Comparison of ENCODE assay signal across 13 cellular contexts in the genomic region with DNA sequence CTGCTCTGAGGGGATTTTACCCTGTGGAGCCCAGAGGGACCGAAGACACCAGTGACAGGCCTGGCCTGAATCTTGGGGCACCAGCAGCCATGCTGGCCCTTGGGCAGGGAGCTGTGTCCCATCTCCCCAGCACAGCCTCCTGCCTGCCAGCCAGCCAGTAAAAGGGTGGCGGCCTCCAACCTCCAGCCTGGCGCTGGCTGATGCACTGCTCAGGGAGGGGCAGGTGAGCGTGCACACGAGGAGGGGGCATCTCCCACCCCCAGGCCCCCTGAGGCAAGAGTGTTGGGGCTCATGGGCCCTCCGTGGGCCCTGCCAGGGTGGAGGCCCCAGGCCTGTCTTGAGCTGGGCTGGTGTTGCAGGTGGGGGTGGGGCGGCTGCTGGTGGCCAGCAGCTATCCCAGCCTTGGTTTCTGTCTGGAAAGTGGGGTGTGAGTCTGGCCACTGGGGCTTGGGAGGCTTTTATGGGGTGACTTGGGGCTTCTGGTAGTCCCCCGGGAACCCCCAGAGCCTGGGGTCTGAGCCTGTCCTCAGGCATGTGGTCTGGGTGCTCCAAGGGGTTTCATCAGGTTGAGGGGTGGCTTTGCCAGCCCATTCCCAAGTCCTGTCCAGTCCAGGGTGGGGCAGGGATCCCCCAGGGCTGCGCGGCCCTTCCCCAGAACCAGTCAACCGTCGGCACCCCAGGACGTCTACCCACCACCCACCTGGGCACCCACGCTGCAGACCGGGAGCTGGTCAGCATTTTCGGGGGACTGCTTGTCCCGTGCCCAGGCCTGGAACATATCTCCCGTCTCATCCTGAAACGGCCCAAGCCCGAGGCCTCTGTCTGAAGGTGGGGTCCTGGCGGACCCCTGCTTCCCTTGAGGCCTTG. TPM values are rescaled to one million over a fixed set of nuclear protein-coding genes. Genes with fewer than 3 reads are reported as not detected.
A peak's percentile ranks its signal among the peaks of the same experiment; 100 is the strongest.
DNase-seq lines count a peak whose midpoint lies in the region; ATAC-seq, FAIRE-seq and TF ChIP-seq lines count a peak whose summit lies in the region.
"Had no signal": no experiment of that assay in that cellular context is flagged by ENCODE, and none has a peak within 500 bp of the region (broad histone marks: within the 10 kb centered on the region; RNA-seq: fewer than 3 reads in every experiment).

No MANE protein-coding gene starts in this region.

- H3K9ac ChIP-seq in K562 (ENCODE audit: insufficient read depth in 1 of 2, low read depth in 2 of 2, low read length in 2 of 2) (peak overlapping the region in 1 of 2 experiments; percentile 84; a peak in 2 of 4 replicates), mucosa of stomach (ENCODE audit: low read length) (peak overlapping the region; percentile 37)

- H3K4me3 ChIP-seq in K562 (no peak overlapping the region), mucosa of stomach (ENCODE audit: low read length) (no peak overlapping the region)

- H3K27me3 ChIP-seq in K562 (ENCODE audit: control insufficient read depth in 2 of 2, insufficient read depth in 2 of 2, low read length in 2 of 2): no peaks in the 10 kb centered on the region
- peaks cover 31% of the 10 kb centered on the region for H3K27me3 ChIP-seq in mucosa of stomach (ENCODE audit: control insufficient read depth, insufficient read depth, low read length)

- in situ Hi-C loops in K562 (cut with MboI): no loop called here

- no peaks in the 10 kb centered on the region for H3K9me3 ChIP-seq in K562 (replicated peaks; ENCODE audit: control insufficient read depth, insufficient read depth, low read depth, low read length)
- H3K9me3 ChIP-seq in mucosa of stomach (ENCODE audit: control insufficient read depth, low read length): no peaks in the 10 kb centered on the region

- no peak for TF ChIP-seq EP300 in K562 (IDR thresholded peaks at IDR 0.05; ENCODE audit: low read length)

- peaks cover 5% of the 10 kb centered on the region for H3K9me1 ChIP-seq in K562 (ENCODE audit: control insufficient read depth, insufficient read depth, low read length)

- H3K36me3 Mint-ChIP-seq in Calu3 (ENCODE audit: insufficient read depth, unreplicated experiment) (peaks cover 79% of the 10 kb centered on the region), glutamatergic neuron (ENCODE audit: unreplicated experiment) (no peaks in the 10 kb centered on the region)

- no peaks in the 10 kb centered on the region for H3K79me2 ChIP-seq in K562 (ENCODE audit: control insufficient read depth, insufficient read depth, low read length)

- peaks cover 15% of the 10 kb centered on the region for H3K27me3 Mint-ChIP-seq in Calu3 (ENCODE audit: unreplicated experiment)
- peaks cover 23% of the 10 kb centered on the region for H3K27me3 Mint-ChIP-seq in glutamatergic neuron (ENCODE audit: unreplicated experiment)

- POLR2A ChIA-PET in K562 (lab: Yijun Ruan, JAX): interaction anchor here (0.7 to 1.8 kb wide), 5 partner anchors 14 to 891 kb away, joined by 3 to 13 read pairs (median 3); no protein-coding TSS in a partner anchor

- peaks cover 23% of the 10 kb centered on the region for H4K20me1 ChIP-seq in K562 (replicated peaks; ENCODE audit: control insufficient read depth, insufficient read depth, low read length)

- TF ChIP-seq RAD21 in K562 (CRISPR knock-in tag; conservative IDR thresholded peaks at IDR 0.05 in 1 of 2, IDR thresholded peaks at IDR 0.05 in 1 of 2): no peak

- WGBS in K562 (ENCODE audit: insufficient coverage, low coverage, missing lambda C conversion rate): 70% methylated on average over 20 of the region's 21 CpGs

- H3K27ac ChIP-seq in 22Rv1 (peak overlapping the region; percentile 71), K562 (ENCODE audit: extremely low read depth, low read depth, low read length) (no peak overlapping the region)

- CTCF ChIA-PET in Calu3 (lab: Charles Lee): interaction anchor here (0.8 to 1.6 kb wide), 4 partner anchors 12 to 191 kb away, joined by 3 to 20 read pairs (median 3); no protein-coding TSS in a partner anchor
- CTCF ChIA-PET in K562 (lab: Yijun Ruan, JAX; ENCODE audit: low intra/inter-chr PET ratio): no interaction called here

- no peak overlapping the region for H3K4me2 ChIP-seq in K562 (ENCODE audit: insufficient read depth, low read length)

- no peaks in the 10 kb centered on the region for H3K9me3 Mint-ChIP-seq in Calu3 (ENCODE audit: low read depth, unreplicated experiment)
- peaks cover 14% of the 10 kb centered on the region for H3K9me3 Mint-ChIP-seq in glutamatergic neuron (ENCODE audit: unreplicated experiment)

- H3K36me3 ChIP-seq in K562 (ENCODE audit: control insufficient read depth, insufficient read depth, low read length) (no peaks in the 10 kb centered on the region; the same call in 2 of the 3 replicates), mucosa of stomach (ENCODE audit: control insufficient read depth, insufficient read depth, low read length) (no peaks in the 10 kb centered on the region)

- H3K4me1 ChIP-seq in K562 (replicated peaks in 1 of 2; ENCODE audit: control insufficient read depth in 2 of 2, insufficient read depth in 2 of 2, low read length in 2 of 2) (peaks cover 14 to 95% of the 10 kb centered on the region in 2 experiments), mucosa of stomach (ENCODE audit: control insufficient read depth, insufficient read depth, low read length) (peaks cover 27% of the 10 kb centered on the region)

- no peak for TF ChIP-seq CTCF in 22Rv1 (IDR thresholded peaks at IDR 0.05)
- TF ChIP-seq CTCF in Calu3 (IDR thresholded peaks at IDR 0.05; ENCODE audit: unreplicated experiment): no peak
- TF ChIP-seq CTCF in K562 (IDR thresholded peaks at IDR 0.05 in 2 of 3, conservative IDR thresholded peaks at IDR 0.05 in 1 of 3; ENCODE audit: insufficient read depth in 2 of 3, low read depth in 1 of 3, low read length in 3 of 3): no peak
- TF ChIP-seq CTCF in glutamatergic neuron (IDR thresholded peaks at IDR 0.05; ENCODE audit: partially characterized antibody, unreplicated experiment): no peak

- H3K27ac Mint-ChIP-seq in Calu3 (ENCODE audit: unreplicated experiment) (peak overlapping the region; percentile 74), glutamatergic neuron (ENCODE audit: unreplicated experiment) (no peak overlapping the region)

- DNase-seq in Calu3 (no peak), K562 (ENCODE audit: extremely low read depth in 1 of 4, low spot score in 3 of 4) (no peak), NCI-H510A treated with DMSO at 0.1 percent for 48 hours (lab: John Stamatoyannopoulos, UW) (no peak), DMS114 treated with DMSO at 0.1 percent for 48 hours (lab: John Stamatoyannopoulos, UW; ENCODE audit: unreplicated experiment) (no peak), glutamatergic neuron (no peak), NCI-H1105 (lab: John Stamatoyannopoulos, UW) (no peak)
- DNase-seq: activated effector memory CD4-positive, alpha-beta T cell treated with anti-CD3 and anti-CD28 coated beads, Interleukin-2, amount 50 U/mL, for 16 hours; stimulated activated CD4-positive, alpha-beta T cell treated with anti-CD3 and anti-CD28 coated beads, Interleukin-2, amount 100 ng/mL, for 24 hours; T-helper 9 cell had no signal

- H3K4me3 Mint-ChIP-seq in Calu3 (ENCODE audit: low read depth, unreplicated experiment) (peak overlapping the region; percentile 72), glutamatergic neuron (ENCODE audit: unreplicated experiment) (no peak overlapping the region)

- intact Hi-C loops in Calu3 (cut with micrococcal nuclease; ENCODE audit: unreplicated experiment) (no loop called here), K562 (cut with micrococcal nuclease) (no loop called here)

- TF ChIP-seq POLR2A in K562 (conservative IDR thresholded peaks at IDR 0.05): no peak

- H3K4me1 Mint-ChIP-seq in Calu3 (ENCODE audit: low read depth, unreplicated experiment) (peaks cover 9% of the 10 kb centered on the region), glutamatergic neuron (ENCODE audit: low read depth, unreplicated experiment) (peaks cover 26% of the 10 kb centered on the region)

- ATAC-seq in K562: no peak

- no peak overlapping the region for H2AFZ ChIP-seq in K562 (ENCODE audit: low read depth, low read length)

- BruUV-seq in Calu3 (replicated peaks; lab: Mats Ljungman, UMichigan) (no TSS peak), K562 (replicated peaks; lab: Mats Ljungman, UMichigan) (no TSS peak)

- FAIRE-seq in K562 (lab: Jason Lieb, UNC): no peak
- FAIRE-seq: endothelial cell of umbilical vein, HTR-8/SVneo had no signal

RNA-seq across cellular contexts. Expression of gene TSPAN4, which starts 17.8 kb away (rescaled TPM):
- total RNA-seq in Calu3 (2022) (28.9 and 36.3 TPM in 2 replicates), K562 (2014; rRNA removed) (23.1 and 40.5 TPM in 2 replicates), K562 (2014; rRNA removed; fragmentation: Illumina TruSeq; extraction: Trizol) (2.3 and 3.8 TPM in 2 replicates), K562 (2015; rRNA removed; fragmentation: Illumina TruSeq; extraction: Trizol) (15.7 and 16.7 TPM in 2 replicates), K562 (2021) (27.6 and 28.3 TPM in 2 replicates), glutamatergic neuron (ENCODE audit: unreplicated experiment) (82.5 TPM)
- total RNA-seq in K562 (2011; cell fraction: chromatin; rRNA removed; ENCODE audit: low replicate concordance): 19.4 and 74.3 TPM in 2 replicates
- total RNA-seq in K562 (2011; cell fraction: nucleolus; rRNA removed): 78.6 and 92.9 TPM in 2 replicates
- 32.7 and 41.1 TPM in 2 replicates for total RNA-seq in K562 (2011; cell fraction: nucleoplasm; rRNA removed)
- polyA plus RNA-seq in K562 (2011; rRNA removed) (21.5 and 42.1 TPM in 2 replicates), K562 (2014; fragmentation: Illumina TruSeq; extraction: Trizol) (5.6 and 19.8 TPM in 2 replicates), K562 (2014; fragmentation: Nextera tagmentation; extraction: Ambion mirVana) (1 to 10 TPM in 1 of 2 experiments, under 1 TPM in 1; 0.07 to 2.4 TPM), K562 (2014; rRNA removed) (31.0 and 33.0 TPM in 2 replicates)
- polyA plus RNA-seq in K562 (2011; cell fraction: cytosol; rRNA removed): 46.2 and 103 TPM in 2 replicates
- 108 and 187 TPM in 2 replicates for polyA plus RNA-seq in K562 (2011; cell fraction: nucleus; rRNA removed)
- polyA plus RNA-seq in K562 (2012): 26.1 and 35.7 TPM in 2 replicates
- 6.9 and 10.4 TPM in 2 replicates for polyA minus RNA-seq in K562 (2011; rRNA and poly(A)+ RNA removed)
- polyA minus RNA-seq in K562 (2011; cell fraction: cytosol; rRNA and poly(A)+ RNA removed): 27.9 and 34.5 TPM in 2 replicates
- polyA minus RNA-seq in K562 (2011; cell fraction: nucleus; rRNA and poly(A)+ RNA removed): 18.6 and 21.2 TPM in 2 replicates

RNA-seq across cellular contexts. Expression of gene POLR2L, which starts 18.1 kb away (rescaled TPM):
- total RNA-seq in Calu3 (2022) (107 and 115 TPM in 2 replicates), K562 (2014; rRNA removed) (688 and 1,043 TPM in 2 replicates), K562 (2014; rRNA removed; fragmentation: Illumina TruSeq; extraction: Trizol) (21.4 and 38.3 TPM in 2 replicates), K562 (2015; rRNA removed; fragmentation: Illumina TruSeq; extraction: Trizol) (170 and 171 TPM in 2 replicates), K562 (2021) (217 and 237 TPM in 2 replicates), glutamatergic neuron (ENCODE audit: unreplicated experiment) (106 TPM)
- total RNA-seq in K562 (2011; cell fraction: chromatin; rRNA removed; ENCODE audit: low replicate concordance): 11.3 and 43.7 TPM in 2 replicates
- 55.9 and 78.4 TPM in 2 replicates for total RNA-seq in K562 (2011; cell fraction: nucleolus; rRNA removed)
- total RNA-seq in K562 (2011; cell fraction: nucleoplasm; rRNA removed): 39.7 and 45.6 TPM in 2 replicates
- polyA plus RNA-seq in K562 (2011; rRNA removed) (40.7 and 91.6 TPM in 2 replicates), K562 (2014; fragmentation: Illumina TruSeq; extraction: Trizol) (48.1 and 191 TPM in 2 replicates), K562 (2014; fragmentation: Nextera tagmentation; extraction: Ambion mirVana) (100 to 1,000 TPM in 1 of 2 experiments, 10 to 100 TPM in 1; 97.7 to 108 TPM), K562 (2014; rRNA removed) (350 and 635 TPM in 2 replicates)
- 76.1 and 201 TPM in 2 replicates for polyA plus RNA-seq in K562 (2011; cell fraction: cytosol; rRNA removed)
- polyA plus RNA-seq in K562 (2011; cell fraction: nucleus; rRNA removed): 112 and 200 TPM in 2 replicates
- 226 and 569 TPM in 2 replicates for polyA plus RNA-seq in K562 (2012)
- 35.2 and 74.3 TPM in 2 replicates for polyA minus RNA-seq in K562 (2011; rRNA and poly(A)+ RNA removed)
- 127 and 132 TPM in 2 replicates for polyA minus RNA-seq in K562 (2011; cell fraction: cytosol; rRNA and poly(A)+ RNA removed)
- 29.1 and 33.3 TPM in 2 replicates for polyA minus RNA-seq in K562 (2011; cell fraction: nucleus; rRNA and poly(A)+ RNA removed)

RNA-seq across cellular contexts. Expression of gene CD151, which starts 27.7 kb away (rescaled TPM):
- total RNA-seq in Calu3 (2022) (472 and 482 TPM in 2 replicates), K562 (2014; rRNA removed) (141 and 185 TPM in 2 replicates), K562 (2014; rRNA removed; fragmentation: Illumina TruSeq; extraction: Trizol) (40.0 and 65.9 TPM in 2 replicates), K562 (2015; rRNA removed; fragmentation: Illumina TruSeq; extraction: Trizol) (121 and 140 TPM in 2 replicates), K562 (2021) (187 and 189 TPM in 2 replicates), glutamatergic neuron (ENCODE audit: unreplicated experiment) (346 TPM)
- 104 and 449 TPM in 2 replicates for total RNA-seq in K562 (2011; cell fraction: chromatin; rRNA removed; ENCODE audit: low replicate concordance)
- 583 and 614 TPM in 2 replicates for total RNA-seq in K562 (2011; cell fraction: nucleolus; rRNA removed)
- total RNA-seq in K562 (2011; cell fraction: nucleoplasm; rRNA removed): 235 and 299 TPM in 2 replicates
- polyA plus RNA-seq in K562 (2011; rRNA removed) (179 and 218 TPM in 2 replicates), K562 (2014; fragmentation: Illumina TruSeq; extraction: Trizol) (95.6 and 190 TPM in 2 replicates), K562 (2014; fragmentation: Nextera tagmentation; extraction: Ambion mirVana) (1 to 10 TPM; 2.3 to 6.5 TPM), K562 (2014; rRNA removed) (187 and 238 TPM in 2 replicates)
- polyA plus RNA-seq in K562 (2011; cell fraction: cytosol; rRNA removed): 332 and 568 TPM in 2 replicates
- polyA plus RNA-seq in K562 (2011; cell fraction: nucleus; rRNA removed): 363 and 514 TPM in 2 replicates
- polyA plus RNA-seq in K562 (2012): 181 and 228 TPM in 2 replicates
- 64.7 and 146 TPM in 2 replicates for polyA minus RNA-seq in K562 (2011; rRNA and poly(A)+ RNA removed)
- 86.1 and 96.6 TPM in 2 replicates for polyA minus RNA-seq in K562 (2011; cell fraction: cytosol; rRNA and poly(A)+ RNA removed)
- 94.5 and 98.4 TPM in 2 replicates for polyA minus RNA-seq in K562 (2011; cell fraction: nucleus; rRNA and poly(A)+ RNA removed)

RNA-seq across cellular contexts. Expression of gene CRACR2B, which starts 32.8 kb away (rescaled TPM):
- 33.4 and 35.3 TPM in 2 replicates for total RNA-seq in Calu3 (2022)
- total RNA-seq in K562 (2011; cell fraction: chromatin; rRNA removed; ENCODE audit: low replicate concordance): 32.8 and 134 TPM in 2 replicates
- total RNA-seq in K562 (2011; cell fraction: nucleolus; rRNA removed): 116 and 120 TPM in 2 replicates
- total RNA-seq in K562 (2011; cell fraction: nucleoplasm; rRNA removed): 53.6 and 58.1 TPM in 2 replicates
- total RNA-seq in K562 (2014; rRNA removed): 19.7 and 21.9 TPM in 2 replicates
- 0.86 and 2.3 TPM in 2 replicates for total RNA-seq in K562 (2014; rRNA removed; fragmentation: Illumina TruSeq; extraction: Trizol)
- total RNA-seq in K562 (2015; rRNA removed; fragmentation: Illumina TruSeq; extraction: Trizol): 5.8 and 6.0 TPM in 2 replicates
- total RNA-seq in K562 (2021): 29.0 and 35.7 TPM in 2 replicates
- polyA plus RNA-seq in K562 (2011; rRNA removed): 5.7 and 15.1 TPM in 2 replicates
- 5.8 and 17.5 TPM in 2 replicates for polyA plus RNA-seq in K562 (2011; cell fraction: cytosol; rRNA removed)
- polyA plus RNA-seq in K562 (2011; cell fraction: nucleus; rRNA removed): 229 and 325 TPM in 2 replicates
- polyA plus RNA-seq in K562 (2012): 22.7 and 54.8 TPM in 2 replicates
- 7.2 and 13.1 TPM in 2 replicates for polyA plus RNA-seq in K562 (2014; fragmentation: Illumina TruSeq; extraction: Trizol)
- polyA plus RNA-seq in K562 (2014; fragmentation: Nextera tagmentation; extraction: Ambion mirVana): under 1 TPM; 0.10 to 0.13 TPM
- polyA plus RNA-seq in K562 (2014; rRNA removed): 40.7 and 51.0 TPM in 2 replicates
- 0.84 and 1.6 TPM in 2 replicates for polyA minus RNA-seq in K562 (2011; rRNA and poly(A)+ RNA removed)
- polyA minus RNA-seq in K562 (2011; cell fraction: cytosol; rRNA and poly(A)+ RNA removed): 5.2 and 6.3 TPM in 2 replicates
- 24.2 and 30.4 TPM in 2 replicates for polyA minus RNA-seq in K562 (2011; cell fraction: nucleus; rRNA and poly(A)+ RNA removed)
- 19.7 TPM for total RNA-seq in glutamatergic neuron (ENCODE audit: unreplicated experiment)

RNA-seq across cellular contexts. Expression of gene PNPLA2, which starts 41.8 kb away (rescaled TPM):
- total RNA-seq in Calu3 (2022) (134 and 151 TPM in 2 replicates), K562 (2014; rRNA removed) (22.2 and 32.0 TPM in 2 replicates), K562 (2014; rRNA removed; fragmentation: Illumina TruSeq; extraction: Trizol) (3.6 and 5.0 TPM in 2 replicates), K562 (2015; rRNA removed; fragmentation: Illumina TruSeq; extraction: Trizol) (8.4 and 9.0 TPM in 2 replicates), K562 (2021) (87.1 and 87.5 TPM in 2 replicates), glutamatergic neuron (ENCODE audit: unreplicated experiment) (32.3 TPM)
- 83.1 and 391 TPM in 2 replicates for total RNA-seq in K562 (2011; cell fraction: chromatin; rRNA removed; ENCODE audit: low replicate concordance)
- total RNA-seq in K562 (2011; cell fraction: nucleolus; rRNA removed): 282 and 286 TPM in 2 replicates
- 136 and 157 TPM in 2 replicates for total RNA-seq in K562 (2011; cell fraction: nucleoplasm; rRNA removed)
- polyA plus RNA-seq in K562 (2011; rRNA removed) (6.9 and 29.3 TPM in 2 replicates), K562 (2014; fragmentation: Illumina TruSeq; extraction: Trizol) (21.4 and 37.1 TPM in 2 replicates), K562 (2014; fragmentation: Nextera tagmentation; extraction: Ambion mirVana) (under 1 TPM; 0.39 TPM), K562 (2014; rRNA removed) (36.4 and 49.4 TPM in 2 replicates)
- polyA plus RNA-seq in K562 (2011; cell fraction: cytosol; rRNA removed): 10.0 and 17.9 TPM in 2 replicates
- polyA plus RNA-seq in K562 (2011; cell fraction: nucleus; rRNA removed): 266 and 420 TPM in 2 replicates
- 39.2 and 88.0 TPM in 2 replicates for polyA plus RNA-seq in K562 (2012)
- polyA minus RNA-seq in K562 (2011; rRNA and poly(A)+ RNA removed): 9.2 and 12.6 TPM in 2 replicates
- 26.3 TPM in 2 replicates for polyA minus RNA-seq in K562 (2011; cell fraction: cytosol; rRNA and poly(A)+ RNA removed)
- 88.9 and 90.9 TPM in 2 replicates for polyA minus RNA-seq in K562 (2011; cell fraction: nucleus; rRNA and poly(A)+ RNA removed)
